Comparison of ENCODE assay signal across 21 cellular contexts in the genomic region with DNA sequence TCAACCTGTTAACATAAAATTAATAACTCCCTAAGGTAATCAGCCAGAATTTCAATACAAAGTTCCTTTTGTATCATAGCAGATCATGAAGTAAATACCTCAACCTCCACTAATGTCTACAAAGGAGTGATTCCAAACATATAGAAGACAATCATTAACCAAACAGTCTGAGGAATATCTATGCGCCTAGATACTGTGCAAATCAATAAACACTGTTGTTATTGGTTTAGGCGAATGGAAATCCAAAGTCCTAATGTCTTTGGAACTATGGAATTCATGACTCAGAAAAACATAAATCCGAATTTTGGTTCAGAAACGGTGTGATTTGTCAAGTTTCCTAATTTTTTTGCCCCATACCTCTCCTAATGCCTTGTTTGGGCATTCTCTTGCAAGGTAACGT.
"Had no signal": no experiment of that assay in that cellular context is flagged by ENCODE, and none has a peak within 500 bp of the region (broad histone marks: within the 10 kb centered on the region; RNA-seq: fewer than 3 reads in every experiment).

No MANE protein-coding gene starts in this region.

- DNase-seq: activated CD4-positive, alpha-beta memory T cell treated with anti-CD3 and anti-CD28 coated beads for 36 hours; activated CD4-positive, alpha-beta T cell treated with anti-CD3 and anti-CD28 coated beads, Interleukin-2, amount 10 ng/mL, durations not matched to agents 7 days and 5 days; activated CD4-positive, CD25-positive, alpha-beta regulatory T cell; activated CD8-positive, alpha-beta memory T cell treated with anti-CD3 and anti-CD28 coated beads for 24 hours; activated gamma-delta T cell; activated naive CD4-positive, alpha-beta T cell treated with anti-CD3 and anti-CD28 coated beads for 36 hours; activated T-cell treated with anti-CD3 and anti-CD28 coated beads, Interleukin-2, amount 50 U/mL, for 4 hours; amygdala; MM.1S; NCI-H1105; NCI-H1436; NCI-H1694 treated with DMSO at 0.1 percent for 48 hours; NCI-H2029 treated with DMSO at 0.1 percent for 48 hours; NCI-H446 treated with DMSO at 0.1 percent for 48 hours; NCI-H524 treated with DMSO at 0.1 percent for 48 hours; NCI-H82; SIG-M5; T-helper 2 cell; T1000 had no signal

- FAIRE-seq: TTC549 had no signal

- ATAC-seq: activated T-cell treated with anti-CD3 and anti-CD28 coated beads, Interleukin-2, amount 50 U/mL, for 4 hours; activated T-helper 17 cell treated with anti-CD3 and anti-CD28 coated beads, Interleukin-2, amount 50 U/mL, for 72 hours had no signal
